ENCODE assay signal across 28 cellular contexts in the genomic region with DNA sequence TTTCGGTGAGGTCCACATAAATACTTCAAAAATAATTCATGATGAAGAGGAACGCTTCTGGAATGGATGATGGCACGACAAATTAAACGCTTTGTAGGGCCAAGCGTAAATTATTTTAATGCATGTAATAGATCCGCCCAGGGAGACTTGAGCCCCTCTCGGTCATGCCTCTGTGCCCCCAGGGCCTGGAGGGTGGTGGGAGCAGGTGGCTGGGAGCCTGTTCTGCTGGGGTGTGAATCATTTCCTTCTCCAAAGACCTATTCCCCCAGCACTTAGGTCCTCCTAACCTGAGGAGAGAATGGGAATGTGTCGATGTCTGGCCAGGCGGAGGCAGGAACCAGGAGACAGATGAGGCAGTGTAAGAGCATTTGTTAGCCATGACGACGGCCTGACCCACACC.
"Had no signal": no experiment of that assay in that cellular context is flagged by ENCODE, and none has a peak within 500 bp of the region (broad histone marks: within the 10 kb centered on the region; RNA-seq: fewer than 3 reads in every experiment).

No MANE protein-coding gene starts in this region.

- H3K36me3 Mint-ChIP-seq: immature natural killer cell; mesothelial cell of epicardium; naive thymus-derived CD4-positive, alpha-beta T cell; natural killer cell treated with Interleukin-12 subunit alpha and Interleukin-12 subunit beta and Interleukin-15 and Interleukin-18, amount 100 ng/mL, for 72 hours; stimulated activated naive B cell treated with anti-CD40 and anti-IgM and Interleukin-4, amounts not matched to agents 10 μg/mL and 1 μg/mL and 100 μg/mL, for 72 hours had no signal

- H3K79me2 ChIP-seq: parathyroid adenoma had no signal

- H3K4me3 Mint-ChIP-seq: immature natural killer cell; mesothelial cell of epicardium; naive thymus-derived CD4-positive, alpha-beta T cell; natural killer cell treated with Interleukin-12 subunit alpha and Interleukin-12 subunit beta and Interleukin-15 and Interleukin-18, amount 100 ng/mL, for 72 hours; neural crest cell; stimulated activated naive B cell treated with anti-CD40 and anti-IgM and Interleukin-4, amounts not matched to agents 10 μg/mL and 1 μg/mL and 100 μg/mL, for 72 hours; stimulated activated naive CD8-positive, alpha-beta T cell treated with anti-CD3 and anti-CD28 coated beads, Interleukin-15, Interleukin-2, amounts not matched to agents 100 ng/mL and 50 ng/mL, for 24 hours had no signal

- H3K36me3 ChIP-seq: heart left ventricle, lower lobe of right lung, right atrium auricular region, right lobe of liver, suprapubic skin, thoracic aorta, tibial artery, upper lobe of right lung had no signal

- H3K9me3 Mint-ChIP-seq: immature natural killer cell; mesothelial cell of epicardium; natural killer cell treated with Interleukin-12 subunit alpha and Interleukin-12 subunit beta and Interleukin-15 and Interleukin-18, amount 100 ng/mL, for 72 hours; neural crest cell; stimulated activated naive B cell treated with anti-CD40 and anti-IgM and Interleukin-4, amounts not matched to agents 10 μg/mL and 1 μg/mL and 100 μg/mL, for 72 hours; stimulated activated naive CD8-positive, alpha-beta T cell treated with anti-CD3 and anti-CD28 coated beads, Interleukin-15, Interleukin-2, amounts not matched to agents 100 ng/mL and 50 ng/mL, for 24 hours had no signal

- H3K27ac ChIP-seq: heart left ventricle, lower lobe of right lung, parathyroid adenoma, right atrium auricular region, right lobe of liver, suprapubic skin, thoracic aorta, tibial artery, upper lobe of right lung had no signal

- H3K27me3 ChIP-seq: heart left ventricle, right atrium auricular region, right lobe of liver, suprapubic skin, tibial artery, upper lobe of right lung had no signal

- H3K27ac Mint-ChIP-seq: immature natural killer cell; mesothelial cell of epicardium; naive thymus-derived CD4-positive, alpha-beta T cell; natural killer cell treated with Interleukin-12 subunit alpha and Interleukin-12 subunit beta and Interleukin-15 and Interleukin-18, amount 100 ng/mL, for 72 hours; progenitor cell of endocrine pancreas; stimulated activated naive B cell treated with anti-CD40 and anti-IgM and Interleukin-4, amounts not matched to agents 10 μg/mL and 1 μg/mL and 100 μg/mL, for 72 hours; stimulated activated naive CD8-positive, alpha-beta T cell treated with anti-CD3 and anti-CD28 coated beads, Interleukin-15, Interleukin-2, amounts not matched to agents 100 ng/mL and 50 ng/mL, for 24 hours had no signal

- H3K4me2 ChIP-seq: smooth muscle cell had no signal

- H3K9me3 ChIP-seq: heart left ventricle, lower lobe of right lung, mucosa of descending colon, right atrium auricular region, right lobe of liver, suprapubic skin, thoracic aorta, tibial artery, upper lobe of right lung had no signal

- H3K4me3 ChIP-seq: heart left ventricle, lower lobe of right lung, mucosa of descending colon, right atrium auricular region, right lobe of liver, smooth muscle cell, suprapubic skin, thoracic aorta, tibial artery, upper lobe of right lung had no signal

- H3K4me1 ChIP-seq: parathyroid adenoma had no signal

- H2AFZ ChIP-seq: parathyroid adenoma had no signal

- DNase-seq: heart left ventricle; hypothalamus; immature natural killer cell; lower lobe of right lung; mammary epithelial cell; mesenchymal stem cell; mucosa of descending colon; naive thymus-derived CD4-positive, alpha-beta T cell; nucleus accumbens; right lobe of liver; stimulated activated CD4-positive, alpha-beta T cell treated with anti-CD3 and anti-CD28 coated beads, Interleukin-12 subunit alpha, Interleukin-12 subunit beta, amount 100 ng/mL, for 4 hours; stimulated activated CD4-positive, alpha-beta T cell treated with anti-CD3 and anti-CD28 coated beads, Interleukin-15, amount 100 ng/mL, for 24 hours; stimulated activated CD4-positive, alpha-beta T cell treated with anti-CD3 and anti-CD28 coated beads, Interleukin-2, amount 100 ng/mL, for 24 hours; stimulated activated CD4-positive, alpha-beta T cell treated with anti-CD3 and anti-CD28 coated beads, Interleukin-4, amount 100 ng/mL, for 1 hour; stimulated activated naive B cell treated with anti-CD40 and anti-IgM and Interleukin-4, amounts not matched to agents 10 μg/mL and 1 μg/mL and 100 μg/mL, for 72 hours; tibial artery; trophoblast cell; upper lobe of right lung had no signal
